Comparison of ENCODE assay signal across 10 cellular contexts in the genomic region with DNA sequence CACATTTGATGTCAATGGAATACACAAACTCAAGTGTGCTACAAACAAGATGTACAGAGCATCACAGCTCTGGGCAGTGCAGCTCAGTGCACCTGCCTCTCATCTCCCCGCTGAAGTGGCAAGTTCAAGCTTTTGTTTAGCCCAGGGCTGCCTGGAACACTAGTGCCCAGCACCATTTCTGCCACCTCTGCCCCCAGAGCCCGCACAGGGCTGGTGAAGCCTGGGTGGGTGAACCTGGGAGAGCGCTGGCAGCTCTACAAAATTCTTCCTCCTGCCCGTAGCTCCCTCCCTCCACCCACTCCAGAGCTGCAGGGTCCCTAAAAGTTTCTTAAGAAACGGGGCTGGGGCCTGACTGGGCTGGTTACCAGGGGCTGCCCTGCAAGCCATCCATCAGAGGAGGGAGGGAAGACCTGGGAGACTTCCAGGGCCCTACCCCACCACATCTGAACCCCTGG. TPM values are rescaled to one million over a fixed set of nuclear protein-coding genes. Genes with fewer than 3 reads are reported as not detected.
DNase-seq lines count a peak whose midpoint lies in the region; ATAC-seq and TF ChIP-seq lines count a peak whose summit lies in the region.
"Had no signal": no experiment of that assay in that cellular context is flagged by ENCODE, and none has a peak within 500 bp of the region (broad histone marks: within the 10 kb centered on the region; RNA-seq: fewer than 3 reads in every experiment).

No MANE protein-coding gene starts in this region.

- RAD21 ChIA-PET in HCT116 (lab: Charles Lee; ENCODE audit: low non-redundant PET in 1 of 2, low total read pairs in 2 of 2, uncharacterized antibody in 2 of 2, unreplicated experiment in 2 of 2): no interaction called here

- peak overlapping the region; percentile 99 for H3K4me2 ChIP-seq in HCT116 (ENCODE audit: low read length)
- H3K4me2 ChIP-seq in osteoblast (ENCODE audit: insufficient read depth, low read length): no peak overlapping the region

- H2AFZ ChIP-seq in HCT116 (ENCODE audit: low read depth, low read length, poor library complexity, severe bottlenecking) (no peak overlapping the region), osteoblast (ENCODE audit: low read length) (no peak overlapping the region)

- H3K36me3 ChIP-seq in HCT116 (ENCODE audit: control insufficient read depth in 1 of 2, insufficient read depth in 2 of 2, low read length in 2 of 2) (no peaks in the 10 kb centered on the region), osteoblast (ENCODE audit: insufficient read depth, low read length) (no peaks in the 10 kb centered on the region), left lung (no peaks in the 10 kb centered on the region)
- H3K36me3 ChIP-seq: breast epithelium had no signal

- H3K9ac ChIP-seq in HCT116 (ENCODE audit: low read length): peak overlapping the region; percentile 73; the same call in 1 of the 2 replicates

- CTCF ChIA-PET in activated CD4-positive, alpha-beta T cell treated with anti-CD3 and anti-CD28 coated beads for 36 hours (lab: Charles Lee): interaction anchor here (0.6 kb wide), 2 partner anchors 81 to 108 kb away, joined by 3 read pairs; no protein-coding TSS in a partner anchor
- CTCF ChIA-PET in HCT116 (lab: Charles Lee): no interaction called here

- H3K4me1 Mint-ChIP-seq in activated CD4-positive, alpha-beta T cell treated with anti-CD3 and anti-CD28 coated beads for 36 hours: peaks cover 11% of the 10 kb centered on the region
- peaks cover 3% of the 10 kb centered on the region for H3K4me1 Mint-ChIP-seq in activated T-helper 2 cell treated with anti-CD3 and anti-CD28 coated beads, Interferon-gamma antibody, Interleukin-2, Interleukin-4, amounts not matched to agents 10 μg/mL and 5 μg/mL and 100 μg/mL, durations not matched to agents 14 hours and 24 hours and 36 hours (ENCODE audit: low read depth)

- no peak for TF ChIP-seq RAD21 in HCT116 (IDR thresholded peaks at IDR 0.05; ENCODE audit: low read depth)

- H3K4me1 ChIP-seq in HCT116 (ENCODE audit: control insufficient read depth in 1 of 2, insufficient read depth in 2 of 2, low read length in 2 of 2) (peaks cover 15 to 35% of the 10 kb centered on the region in 2 experiments), osteoblast (ENCODE audit: insufficient read depth, low read length) (no peaks in the 10 kb centered on the region), left lung (peaks cover 2 to 31% of the 10 kb centered on the region in 2 donors)

- H3K79me2 ChIP-seq in HCT116 (ENCODE audit: insufficient read depth, low read length) (no peaks in the 10 kb centered on the region; the same call in 1 of the 2 replicates), osteoblast (ENCODE audit: insufficient read depth, low read length) (no peaks in the 10 kb centered on the region)

- no peak overlapping the region for H3K27ac Mint-ChIP-seq in activated CD4-positive, alpha-beta T cell treated with anti-CD3 and anti-CD28 coated beads for 36 hours
- no peak overlapping the region for H3K27ac Mint-ChIP-seq in activated T-helper 2 cell treated with anti-CD3 and anti-CD28 coated beads, Interferon-gamma antibody, Interleukin-2, Interleukin-4, amounts not matched to agents 10 μg/mL and 5 μg/mL and 100 μg/mL, durations not matched to agents 14 hours and 24 hours and 36 hours

- no peaks in the 10 kb centered on the region for H3K9me2 ChIP-seq in HCT116 (ENCODE audit: insufficient read depth)

- H3K9me3 Mint-ChIP-seq in activated CD4-positive, alpha-beta T cell treated with anti-CD3 and anti-CD28 coated beads for 36 hours (ENCODE audit: low read depth): no peaks in the 10 kb centered on the region
- H3K9me3 Mint-ChIP-seq in activated T-helper 2 cell treated with anti-CD3 and anti-CD28 coated beads, Interferon-gamma antibody, Interleukin-2, Interleukin-4, amounts not matched to agents 10 μg/mL and 5 μg/mL and 100 μg/mL, durations not matched to agents 14 hours and 24 hours and 36 hours: peaks cover 4% of the 10 kb centered on the region

- peak overlapping the region; percentile 27 for H3K4me3 Mint-ChIP-seq in activated CD4-positive, alpha-beta T cell treated with anti-CD3 and anti-CD28 coated beads for 36 hours
- peak overlapping the region; percentile 27 for H3K4me3 Mint-ChIP-seq in activated T-helper 2 cell treated with anti-CD3 and anti-CD28 coated beads, Interferon-gamma antibody, Interleukin-2, Interleukin-4, amounts not matched to agents 10 μg/mL and 5 μg/mL and 100 μg/mL, durations not matched to agents 14 hours and 24 hours and 36 hours (ENCODE audit: low read depth)

- H3K27me3 ChIP-seq in HCT116 (ENCODE audit: insufficient read depth, low read length) (no peaks in the 10 kb centered on the region), osteoblast (ENCODE audit: insufficient read depth, low read length) (peaks cover 62% of the 10 kb centered on the region), left lung (peaks cover 10 to 61% of the 10 kb centered on the region in 2 donors)

- intact Hi-C loops in activated CD4-positive, alpha-beta T cell treated with anti-CD3 and anti-CD28 coated beads for 36 hours (cut with DNase I, micrococcal nuclease): loop anchor here in 1 of 2 experiments (2.0 kb wide), 1 partner anchor 178 kb away; the partner anchor contains the start of gene SCLY
- intact Hi-C loops in HCT116 (cut with micrococcal nuclease): no loop called here
- intact Hi-C loops in activated T-helper 2 cell treated with anti-CD3 and anti-CD28 coated beads, Interferon-gamma antibody, Interleukin-2, Interleukin-4, amounts not matched to agents 10 μg/mL and 5 μg/mL and 100 μg/mL, durations not matched to agents 14 hours and 24 hours and 36 hours (cut with micrococcal nuclease): no loop called here
- intact Hi-C loops in left lung (cut with DNase I): no loop called here

- no peaks in the 10 kb centered on the region for H3K36me3 Mint-ChIP-seq in activated CD4-positive, alpha-beta T cell treated with anti-CD3 and anti-CD28 coated beads for 36 hours (ENCODE audit: low read depth)
- H3K36me3 Mint-ChIP-seq in activated T-helper 2 cell treated with anti-CD3 and anti-CD28 coated beads, Interferon-gamma antibody, Interleukin-2, Interleukin-4, amounts not matched to agents 10 μg/mL and 5 μg/mL and 100 μg/mL, durations not matched to agents 14 hours and 24 hours and 36 hours (ENCODE audit: low read depth): no peaks in the 10 kb centered on the region

- no peaks in the 10 kb centered on the region for H4K20me1 ChIP-seq in HCT116 (ENCODE audit: insufficient read depth)
- no peaks in the 10 kb centered on the region for H4K20me1 ChIP-seq in osteoblast (ENCODE audit: insufficient read depth, low read length)

- TF ChIP-seq CTCF in HCT116 (IDR thresholded peaks at IDR 0.05 in 2 of 3, conservative IDR thresholded peaks at IDR 0.05 in 1 of 3; ENCODE audit: borderline replicate concordance in 1 of 3, insufficient read depth in 1 of 3, low read depth in 2 of 3, low read length in 2 of 3): no peak
- no peak for TF ChIP-seq CTCF in osteoblast (IDR thresholded peaks at IDR 0.05; ENCODE audit: extremely low read depth, low read depth, low read length)
- TF ChIP-seq CTCF in left lung (IDR thresholded peaks at IDR 0.05): no peak
- no peak for TF ChIP-seq CTCF in foreskin fibroblast (IDR thresholded peaks at IDR 0.05; ENCODE audit: low read depth, low read length)

- BruUV-seq in HCT116 (replicated peaks; lab: Mats Ljungman, UMichigan): TSS peak; percentile 92

- peaks cover 23% of the 10 kb centered on the region for H3K27me3 Mint-ChIP-seq in activated CD4-positive, alpha-beta T cell treated with anti-CD3 and anti-CD28 coated beads for 36 hours
- peaks cover 50% of the 10 kb centered on the region for H3K27me3 Mint-ChIP-seq in activated T-helper 2 cell treated with anti-CD3 and anti-CD28 coated beads, Interferon-gamma antibody, Interleukin-2, Interleukin-4, amounts not matched to agents 10 μg/mL and 5 μg/mL and 100 μg/mL, durations not matched to agents 14 hours and 24 hours and 36 hours (ENCODE audit: low read depth)

- POLR2A ChIA-PET in activated CD4-positive, alpha-beta T cell treated with anti-CD3 and anti-CD28 coated beads for 36 hours (lab: Charles Lee): interaction anchor here (0.6 kb wide), 1 partner anchor 240 kb away, joined by 3 read pairs; no protein-coding TSS in a partner anchor
- POLR2A ChIA-PET in HCT116 (lab: Charles Lee): no interaction called here

- ATAC-seq in activated CD4-positive, alpha-beta T cell treated with anti-CD3 and anti-CD28 coated beads for 36 hours: no peak
- no peak for ATAC-seq in HCT116
- no peak for ATAC-seq in left lung
- ATAC-seq: left cardiac atrium had no signal

- no peak for DNase-seq in activated CD4-positive, alpha-beta T cell treated with anti-CD3 and anti-CD28 coated beads for 36 hours
- DNase-seq in activated CD4-positive, alpha-beta T cell treated with anti-CD3 and anti-CD28 coated beads for 48 hours: no peak
- DNase-seq in HCT116 (ENCODE audit: low read depth, low spot score): no peak
- DNase-seq in activated T-helper 2 cell treated with anti-CD3 and anti-CD28 coated beads, Interferon-gamma antibody, Interleukin-2, Interleukin-4, amounts not matched to agents 10 μg/mL and 5 μg/mL and 100 μg/mL, durations not matched to agents 14 hours and 24 hours and 36 hours (ENCODE audit: low spot score): no peak
- DNase-seq in osteoblast (ENCODE audit: insufficient read length, low spot score, missing footprints): peak; percentile 69
- DNase-seq in left lung: no peak
- DNase-seq in NCI-H2227 (lab: John Stamatoyannopoulos, UW; ENCODE audit: unreplicated experiment): no peak
- DNase-seq in foreskin fibroblast: no peak
- DNase-seq: left cardiac atrium had no signal

- no peak for TF ChIP-seq POLR2A in HCT116 (IDR thresholded peaks at IDR 0.05; ENCODE audit: borderline replicate concordance, extremely low read depth, insufficient read depth, insufficient read length)

- H3K9me3 ChIP-seq in HCT116 (ENCODE audit: control insufficient read depth in 1 of 2, insufficient read depth in 1 of 2, low read depth in 1 of 2, low read length in 2 of 2) (no peaks in the 10 kb centered on the region), osteoblast (ENCODE audit: low read depth, low read length) (no peaks in the 10 kb centered on the region), left lung (no peaks in the 10 kb centered on the region)
- H3K9me3 ChIP-seq: breast epithelium had no signal

- H3K27ac ChIP-seq in HCT116 (ENCODE audit: low read depth, low read length) (peak overlapping the region; percentile 16; the same call in 1 of the 2 replicates), osteoblast (ENCODE audit: low read depth, low read length) (no peak overlapping the region), left lung (no peak overlapping the region)
- H3K27ac ChIP-seq: breast epithelium had no signal

- H3K4me3 ChIP-seq in HCT116 (replicated peaks in 1 of 2; ENCODE audit: low read depth in 1 of 2, low read length in 2 of 2) (peak overlapping the region; percentile 56 to 69), osteoblast (ENCODE audit: insufficient read depth, low read length) (no peak overlapping the region), left lung (no peak overlapping the region), foreskin fibroblast (ENCODE audit: low read depth in 1 of 2, low read length in 2 of 2) (no peak overlapping the region)

RNA-seq across cellular contexts. Expression of gene HES6, which starts 1.5 kb away (rescaled TPM):
- total RNA-seq in activated CD4-positive, alpha-beta T cell treated with anti-CD3 and anti-CD28 coated beads for 36 hours: 1 to 10 TPM; 1.8 to 4.0 TPM
- 47.8 TPM for total RNA-seq in HCT116 (2021; ENCODE audit: unreplicated experiment)
- polyA plus RNA-seq in HCT116 (2012): 31.0 and 34.8 TPM in 2 replicates
- 10.2 and 10.8 TPM in 2 replicates for total RNA-seq in activated T-helper 2 cell treated with anti-CD3 and anti-CD28 coated beads, Interferon-gamma antibody, Interleukin-2, Interleukin-4, amounts not matched to agents 10 μg/mL and 5 μg/mL and 100 μg/mL, durations not matched to agents 14 hours and 24 hours and 36 hours
- total RNA-seq in osteoblast: 1.8 and 4.0 TPM in 2 replicates
- total RNA-seq in left lung: 1 to 10 TPM; 7.6 to 8.8 TPM

RNA-seq across cellular contexts. Expression of gene ILKAP, which starts 34.8 kb away (rescaled TPM):
- total RNA-seq in activated CD4-positive, alpha-beta T cell treated with anti-CD3 and anti-CD28 coated beads for 36 hours: 10 to 100 TPM; 39.2 to 44.3 TPM
- total RNA-seq in HCT116 (2021; ENCODE audit: unreplicated experiment) (53.4 TPM), osteoblast (24.2 and 24.5 TPM in 2 replicates), left lung (10 to 100 TPM; 30.6 to 40.5 TPM)
- 28.7 and 32.4 TPM in 2 replicates for polyA plus RNA-seq in HCT116 (2012)
- 67.1 and 71.3 TPM in 2 replicates for total RNA-seq in activated T-helper 2 cell treated with anti-CD3 and anti-CD28 coated beads, Interferon-gamma antibody, Interleukin-2, Interleukin-4, amounts not matched to agents 10 μg/mL and 5 μg/mL and 100 μg/mL, durations not matched to agents 14 hours and 24 hours and 36 hours

RNA-seq across cellular contexts. Expression of gene PER2, which starts 50.1 kb away (rescaled TPM):
- 10 to 100 TPM; 12.2 to 13.5 TPM for total RNA-seq in activated CD4-positive, alpha-beta T cell treated with anti-CD3 and anti-CD28 coated beads for 36 hours
- 18.7 TPM for total RNA-seq in HCT116 (2021; ENCODE audit: unreplicated experiment)
- polyA plus RNA-seq in HCT116 (2012): 10.4 and 11.7 TPM in 2 replicates
- 19.1 and 19.3 TPM in 2 replicates for total RNA-seq in activated T-helper 2 cell treated with anti-CD3 and anti-CD28 coated beads, Interferon-gamma antibody, Interleukin-2, Interleukin-4, amounts not matched to agents 10 μg/mL and 5 μg/mL and 100 μg/mL, durations not matched to agents 14 hours and 24 hours and 36 hours
- total RNA-seq in osteoblast: 7.4 and 9.4 TPM in 2 replicates
- total RNA-seq in left lung: 10 to 100 TPM in 1 of 2 donors, 1 to 10 TPM in 1; 7.7 to 14.2 TPM

Comparison
In these comparisons a context has a peak if more than half of its experiments do, and no peak if none do; other contexts are left out.
1. H3K4me3 ChIP-seq: peak in HCT116 (2 of 2); none in osteoblast (single experiment), left lung (0 of 2) and foreskin fibroblast (0 of 2).